ENCODE assay signal across 14 cellular contexts in genomic region chr12:50626026-50626425, GRCh38.
A peak's percentile ranks its signal among the peaks of the same experiment; 100 is the strongest.
DNase-seq lines count a peak whose midpoint lies in the region; ATAC-seq and TF ChIP-seq lines count a peak whose summit lies in the region.
"Had no signal": no experiment of that assay in that cellular context is flagged by ENCODE, and none has a peak within 500 bp of the region (broad histone marks: within the 10 kb centered on the region; RNA-seq: fewer than 3 reads in every experiment).

No MANE protein-coding gene starts in this region.

- WGBS in adrenal gland, 4 donors = 66 to 79% (median 74%) methylated on average over 5 of the region's 5 CpGs

- H3K9me2 ChIP-seq in DOHH2 (replicated peaks; ENCODE audit: control insufficient read depth, low read length) = no peaks in the 10 kb centered on the region

- H3K4me2 ChIP-seq in DOHH2 (ENCODE audit: low read length) = peak overlapping the region; percentile 70

- CTCF ChIA-PET in T-cell (lab: Charles Lee) = no interaction called here
- CTCF ChIA-PET in Calu3 (lab: Charles Lee) = no interaction called here

- intact Hi-C loops in adrenal gland (cut with DNase I) (no loop called here), Calu3 (cut with micrococcal nuclease; ENCODE audit: unreplicated experiment) (no loop called here)

- ATAC-seq in T-cell (replicated peaks in 1 of 4) = no peak
- ATAC-seq: gastrocnemius medialis, natural killer cell had no signal

- H3K27me3 ChIP-seq in DOHH2 (ENCODE audit: control insufficient read depth, low read length) (no peaks in the 10 kb centered on the region), adrenal gland (no peaks in the 10 kb centered on the region)
- H3K27me3 ChIP-seq: gastrocnemius medialis, suprapubic skin had no signal

- H3K27ac Mint-ChIP-seq in T-cell = peak overlapping the region; percentile 36 to 42
- H3K27ac Mint-ChIP-seq in glutamatergic neuron (ENCODE audit: unreplicated experiment) = no peak overlapping the region
- H3K27ac Mint-ChIP-seq in Calu3 (ENCODE audit: unreplicated experiment) = no peak overlapping the region

- H3K27me3 Mint-ChIP-seq in T-cell = no peaks in the 10 kb centered on the region
- no peaks in the 10 kb centered on the region for H3K27me3 Mint-ChIP-seq in glutamatergic neuron (ENCODE audit: unreplicated experiment)
- no peaks in the 10 kb centered on the region for H3K27me3 Mint-ChIP-seq in Calu3 (ENCODE audit: unreplicated experiment)

- DNase-seq in Kasumi-1 (lab: John Stamatoyannopoulos, UW) (peak; percentile 46 to 47), T-cell (no peak), medulla oblongata (ENCODE audit: extremely low spot score) (peak; percentile 48), adrenal gland (no peak), glutamatergic neuron (no peak), T1000 (lab: John Stamatoyannopoulos, UW) (no peak), Calu3 (no peak)
- DNase-seq: effector CD8-positive, alpha-beta T cell; gastrocnemius medialis; MM.1S; natural killer cell; NCI-H345 had no signal

- H3K4me3 ChIP-seq in DOHH2 (ENCODE audit: low read length) (peak overlapping the region; percentile 53), adrenal gland (no peak overlapping the region)
- H3K4me3 ChIP-seq: gastrocnemius medialis, suprapubic skin had no signal

- no peaks in the 10 kb centered on the region for H3K36me3 ChIP-seq in DOHH2 (ENCODE audit: control insufficient read depth, low read length)
- peaks cover 0 to 4% of the 10 kb centered on the region in 2 donors for H3K36me3 ChIP-seq in adrenal gland (replicated peaks in 1 of 2)

- H4K20me1 ChIP-seq in DOHH2 (ENCODE audit: control insufficient read depth, insufficient read depth, low read depth, low read length) = no peaks in the 10 kb centered on the region

- no TSS peak for BruUV-seq in Calu3 (replicated peaks; lab: Mats Ljungman, UMichigan)

- H3K9me3 Mint-ChIP-seq in T-cell (no peaks in the 10 kb centered on the region), glutamatergic neuron (ENCODE audit: unreplicated experiment) (no peaks in the 10 kb centered on the region), Calu3 (ENCODE audit: low read depth, unreplicated experiment) (no peaks in the 10 kb centered on the region)
- H3K9me3 Mint-ChIP-seq: natural killer cell had no signal

- POLR2A ChIA-PET in T-cell (lab: Charles Lee) = no interaction called here

- H3K4me1 ChIP-seq in DOHH2 (ENCODE audit: control insufficient read depth, low read length) (peaks cover 26% of the 10 kb centered on the region), adrenal gland (replicated peaks in 1 of 2) (peaks cover 10 to 25% of the 10 kb centered on the region in 2 donors)

- H3K4me3 Mint-ChIP-seq in T-cell = no peak overlapping the region
- H3K4me3 Mint-ChIP-seq in glutamatergic neuron (ENCODE audit: unreplicated experiment) = no peak overlapping the region
- no peak overlapping the region for H3K4me3 Mint-ChIP-seq in Calu3 (ENCODE audit: low read depth, unreplicated experiment)
- H3K4me3 Mint-ChIP-seq: natural killer cell had no signal

- TF ChIP-seq POLR2A in adrenal gland (IDR thresholded peaks at IDR 0.05) = no peak

- H3K4me1 Mint-ChIP-seq in T-cell (peaks cover 43 to 48% (median 46%) of the 10 kb centered on the region in 3 donors), glutamatergic neuron (ENCODE audit: low read depth, unreplicated experiment) (peaks cover 10% of the 10 kb centered on the region), Calu3 (ENCODE audit: low read depth, unreplicated experiment) (peaks cover 9% of the 10 kb centered on the region)

- H3F3A ChIP-seq in DOHH2 (ENCODE audit: control insufficient read depth, insufficient read depth) = 0 out of 2 replicates have a peak, but pooled peaks cover 5% of the 10 kb centered on the region

- TF ChIP-seq CTCF in DOHH2 (IDR thresholded peaks at IDR 0.05; ENCODE audit: low read depth, low read length, poor library complexity, severe bottlenecking) (no peak), adrenal gland (IDR thresholded peaks at IDR 0.05) (no peak), glutamatergic neuron (IDR thresholded peaks at IDR 0.05; ENCODE audit: partially characterized antibody, unreplicated experiment) (no peak), Calu3 (IDR thresholded peaks at IDR 0.05; ENCODE audit: unreplicated experiment) (no peak)

- H3K27ac ChIP-seq in DOHH2 (ENCODE audit: low read depth, low read length) (peak overlapping the region; percentile 47), adrenal gland (no peak overlapping the region)
- H3K27ac ChIP-seq: gastrocnemius medialis, suprapubic skin had no signal

- H3K9me3 ChIP-seq in DOHH2 (ENCODE audit: control insufficient read depth, insufficient read depth, low read length) (no peaks in the 10 kb centered on the region), adrenal gland (replicated peaks in 1 of 3) (no peaks in the 10 kb centered on the region)
- H3K9me3 ChIP-seq: gastrocnemius medialis, suprapubic skin had no signal

- peaks cover 7% of the 10 kb centered on the region; the same call in 1 of the 2 replicates for H3K79me2 ChIP-seq in DOHH2 (ENCODE audit: control insufficient read depth, low read length)

- peaks cover 33% of the 10 kb centered on the region for H3K36me3 Mint-ChIP-seq in T-cell
- H3K36me3 Mint-ChIP-seq in glutamatergic neuron (ENCODE audit: unreplicated experiment) = peaks cover 3% of the 10 kb centered on the region
- peaks cover 28% of the 10 kb centered on the region for H3K36me3 Mint-ChIP-seq in Calu3 (ENCODE audit: insufficient read depth, unreplicated experiment)
- H3K36me3 Mint-ChIP-seq: natural killer cell had no signal

Comparison
In these comparisons a context has a peak if more than half of its experiments do, and no peak if none do; other contexts are left out.
1. DNase-seq: peak in Kasumi-1 (2 of 2) and medulla oblongata (single experiment); none in T-cell (0 of 34), adrenal gland (0 of 7), glutamatergic neuron (single experiment), T1000 (single experiment) and Calu3 (single experiment).
2. H3K27ac Mint-ChIP-seq: peak in T-cell (2 of 2); none in glutamatergic neuron (single experiment) and Calu3 (single experiment).